1 cellular context compared by ENCODE assay signal in the genomic region with DNA sequence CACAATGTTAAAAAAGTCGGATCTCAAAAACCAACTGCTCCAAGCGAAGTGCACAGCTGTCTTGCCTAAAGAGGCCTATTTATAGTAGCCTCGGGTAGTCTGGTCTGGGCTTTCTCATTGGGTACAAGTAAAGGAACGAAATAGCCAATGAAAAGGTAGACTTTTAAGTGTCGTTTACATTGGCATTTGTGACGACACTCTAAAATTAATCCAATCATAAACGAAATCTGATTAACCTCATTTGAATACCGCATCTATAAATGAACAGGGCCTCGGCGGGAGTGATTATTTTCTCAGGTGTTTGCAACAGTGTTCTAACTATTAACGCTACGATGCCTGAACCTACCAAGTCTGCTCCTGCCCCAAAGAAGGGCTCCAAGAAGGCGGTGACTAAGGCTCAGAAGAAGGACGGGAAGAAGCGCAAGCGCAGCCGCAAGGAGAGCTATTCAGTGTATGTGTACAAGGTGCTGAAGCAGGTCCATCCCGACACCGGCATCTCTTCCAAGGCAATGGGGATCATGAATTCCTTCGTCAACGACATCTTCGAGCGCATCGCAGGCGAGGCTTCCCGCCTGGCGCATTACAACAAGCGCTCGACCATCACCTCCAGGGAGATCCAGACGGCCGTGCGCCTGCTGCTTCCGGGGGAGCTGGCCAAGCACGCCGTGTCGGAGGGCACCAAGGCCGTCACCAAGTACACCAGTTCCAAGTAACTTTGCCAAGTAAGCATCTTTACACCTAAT.
TF ChIP-seq lines count a peak whose summit lies in the region.

No MANE protein-coding gene starts in this region.

TF ChIP-seq in HepG2, 621 proteins besides CTCF, POLR2A, EP300 and RAD21 (continued from another document):
- TF ChIP-seq, protein P1, sequence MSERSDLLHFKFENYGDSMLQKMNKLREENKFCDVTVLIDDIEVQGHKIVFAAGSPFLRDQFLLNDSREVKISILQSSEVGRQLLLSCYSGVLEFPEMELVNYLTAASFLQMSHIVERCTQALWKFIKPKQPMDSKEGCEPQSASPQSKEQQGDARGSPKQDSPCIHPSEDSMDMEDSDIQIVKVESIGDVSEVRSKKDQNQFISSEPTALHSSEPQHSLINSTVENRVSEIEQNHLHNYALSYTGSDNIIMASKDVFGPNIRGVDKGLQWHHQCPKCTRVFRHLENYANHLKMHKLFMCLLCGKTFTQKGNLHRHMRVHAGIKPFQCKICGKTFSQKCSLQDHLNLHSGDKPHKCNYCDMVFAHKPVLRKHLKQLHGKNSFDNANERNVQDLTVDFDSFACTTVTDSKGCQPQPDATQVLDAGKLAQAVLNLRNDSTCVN (CRISPR knock-in tag; IDR thresholded peaks at IDR 0.05; ENCODE audit: borderline replicate concordance): peak; percentile 80; the same call in 1 of the 2 replicates
- TF ChIP-seq, protein P2, sequence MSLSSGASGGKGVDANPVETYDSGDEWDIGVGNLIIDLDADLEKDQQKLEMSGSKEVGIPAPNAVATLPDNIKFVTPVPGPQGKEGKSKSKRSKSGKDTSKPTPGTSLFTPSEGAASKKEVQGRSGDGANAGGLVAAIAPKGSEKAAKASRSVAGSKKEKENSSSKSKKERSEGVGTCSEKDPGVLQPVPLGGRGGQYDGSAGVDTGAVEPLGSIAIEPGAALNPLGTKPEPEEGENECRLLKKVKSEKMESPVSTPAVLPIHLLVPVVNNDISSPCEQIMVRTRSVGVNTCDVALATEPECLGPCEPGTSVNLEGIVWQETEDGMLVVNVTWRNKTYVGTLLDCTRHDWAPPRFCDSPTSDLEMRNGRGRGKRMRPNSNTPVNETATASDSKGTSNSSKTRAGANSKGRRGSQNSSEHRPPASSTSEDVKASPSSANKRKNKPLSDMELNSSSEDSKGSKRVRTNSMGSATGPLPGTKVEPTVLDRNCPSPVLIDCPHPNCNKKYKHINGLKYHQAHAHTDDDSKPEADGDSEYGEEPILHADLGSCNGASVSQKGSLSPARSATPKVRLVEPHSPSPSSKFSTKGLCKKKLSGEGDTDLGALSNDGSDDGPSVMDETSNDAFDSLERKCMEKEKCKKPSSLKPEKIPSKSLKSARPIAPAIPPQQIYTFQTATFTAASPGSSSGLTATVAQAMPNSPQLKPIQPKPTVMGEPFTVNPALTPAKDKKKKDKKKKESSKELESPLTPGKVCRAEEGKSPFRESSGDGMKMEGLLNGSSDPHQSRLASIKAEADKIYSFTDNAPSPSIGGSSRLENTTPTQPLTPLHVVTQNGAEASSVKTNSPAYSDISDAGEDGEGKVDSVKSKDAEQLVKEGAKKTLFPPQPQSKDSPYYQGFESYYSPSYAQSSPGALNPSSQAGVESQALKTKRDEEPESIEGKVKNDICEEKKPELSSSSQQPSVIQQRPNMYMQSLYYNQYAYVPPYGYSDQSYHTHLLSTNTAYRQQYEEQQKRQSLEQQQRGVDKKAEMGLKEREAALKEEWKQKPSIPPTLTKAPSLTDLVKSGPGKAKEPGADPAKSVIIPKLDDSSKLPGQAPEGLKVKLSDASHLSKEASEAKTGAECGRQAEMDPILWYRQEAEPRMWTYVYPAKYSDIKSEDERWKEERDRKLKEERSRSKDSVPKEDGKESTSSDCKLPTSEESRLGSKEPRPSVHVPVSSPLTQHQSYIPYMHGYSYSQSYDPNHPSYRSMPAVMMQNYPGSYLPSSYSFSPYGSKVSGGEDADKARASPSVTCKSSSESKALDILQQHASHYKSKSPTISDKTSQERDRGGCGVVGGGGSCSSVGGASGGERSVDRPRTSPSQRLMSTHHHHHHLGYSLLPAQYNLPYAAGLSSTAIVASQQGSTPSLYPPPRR (CRISPR knock-in tag; IDR thresholded peaks at IDR 0.05; ENCODE audit: borderline replicate concordance): no peak
- TF ChIP-seq SIN3A (IDR thresholded peaks at IDR 0.05; ENCODE audit: borderline replicate concordance, low read depth, low read length) (peak; percentile 91; the same call in 1 of the 2 replicates), ZNF749 (CRISPR knock-in tag; IDR thresholded peaks at IDR 0.05; ENCODE audit: borderline replicate concordance) (peak; percentile 2), ZSCAN20 (CRISPR knock-in tag; IDR thresholded peaks at IDR 0.05; ENCODE audit: borderline replicate concordance) (no peak), CREB3 (CRISPR knock-in tag; IDR thresholded peaks at IDR 0.05) (no peak; the same call in 1 of the 2 replicates), GFI1 (CRISPR knock-in tag; IDR thresholded peaks at IDR 0.05; ENCODE audit: borderline replicate concordance) (no peak)
TF ChIP-seq in HepG2: peak in this region for 365.
